In genomic region chr10:89001428-89002072, GRCh38 we compare ENCODE assay signal across 11 cellular contexts. TPM values are rescaled to one million over a fixed set of nuclear protein-coding genes. Genes with fewer than 3 reads are reported as not detected.
A peak's percentile ranks its signal among the peaks of the same experiment; 100 is the strongest.
DNase-seq lines count a peak whose midpoint lies in the region; ATAC-seq and TF ChIP-seq lines count a peak whose summit lies in the region.
"Had no signal": no experiment of that assay in that cellular context is flagged by ENCODE, and none has a peak within 500 bp of the region (broad histone marks: within the 10 kb centered on the region; RNA-seq: fewer than 3 reads in every experiment).

No MANE protein-coding gene starts in this region.

- H3K9me3 ChIP-seq in gastroesophageal sphincter = no peaks in the 10 kb centered on the region
- no peaks in the 10 kb centered on the region for H3K9me3 ChIP-seq in spleen

- 38 to 76% methylated on average over 3 to 6 of the region's 7 CpGs for whole genome bisulfite sequencing in gastroesophageal sphincter (ENCODE audit: low coverage in 1 of 2), 2 donors
- WGBS in spleen, 5 donors = 58 to 71% (median 66%) methylated on average over 7 of the region's 7 CpGs

- H3K4me3 ChIP-seq in gastroesophageal sphincter (no peak overlapping the region), spleen (peak overlapping the region in 1 of 8 donors; percentile 18), dorsolateral prefrontal cortex (peak overlapping the region in 2 of 59 donors; percentile 2 to 4)

- H3K27ac ChIP-seq in gastroesophageal sphincter (peak overlapping the region in 3 of 4 donors; percentile 21 to 70 (median 59)), spleen (peak overlapping the region in 6 of 8 donors; percentile 30 to 72 (median 70)), dorsolateral prefrontal cortex (peak overlapping the region in 15 of 59 donors; percentile 1 to 55 (median 22))

- H3K4me1 ChIP-seq in gastroesophageal sphincter (peaks cover 0 to 32% (median 10%) of the 10 kb centered on the region in 3 donors), spleen (peaks cover 11 to 72% (median 41%) of the 10 kb centered on the region in 6 donors)

- H3K27me3 ChIP-seq in gastroesophageal sphincter = no peaks in the 10 kb centered on the region
- no peaks in the 10 kb centered on the region for H3K27me3 ChIP-seq in spleen (replicated peaks in 1 of 7)
- H3K27me3 ChIP-seq in dorsolateral prefrontal cortex = no peaks in the 10 kb centered on the region

- TF ChIP-seq EP300 in gastroesophageal sphincter (IDR thresholded peaks at IDR 0.05) = no peak

- H3K36me3 Mint-ChIP-seq in activated T-helper 17 cell treated with anti-CD3 and anti-CD28 coated beads, Interleukin-2, amount 50 U/mL, for 72 hours (ENCODE audit: low read depth) = peaks cover 75% of the 10 kb centered on the region

- peak overlapping the region; percentile 89 for H3K4me3 Mint-ChIP-seq in activated T-helper 17 cell treated with anti-CD3 and anti-CD28 coated beads, Interleukin-2, amount 50 U/mL, for 72 hours

- intact Hi-C loops in spleen (cut with DNase I; ENCODE audit: low total_unique reads) = no loop called here
- intact Hi-C loops in dorsolateral prefrontal cortex (cut with DNase I) = no loop called here

- ATAC-seq in GM21717 (IDR thresholded peaks at IDR 0.05; ENCODE audit: unreplicated experiment) (peak; percentile 8), gastroesophageal sphincter (peak; percentile 28)
- ATAC-seq in activated T-helper 17 cell treated with anti-CD3 and anti-CD28 coated beads, Interleukin-2, amount 50 U/mL, for 72 hours (replicated peaks) = peak; percentile 38
- ATAC-seq: HCT116 had no signal

- no peaks in the 10 kb centered on the region for H3K27me3 Mint-ChIP-seq in activated T-helper 17 cell treated with anti-CD3 and anti-CD28 coated beads, Interleukin-2, amount 50 U/mL, for 72 hours

- no peak for DNase-seq in spleen
- no peak for DNase-seq in hippocampal formation (lab: John Stamatoyannopoulos, UW)
- DNase-seq in amygdala (lab: John Stamatoyannopoulos, UW) = no peak
- no peak for DNase-seq in dorsolateral prefrontal cortex
- DNase-seq: activated CD8-positive, alpha-beta memory T cell treated with anti-CD3 and anti-CD28 coated beads for 24 hours; erythroblast; posterior cingulate gyrus had no signal

- H3K4me1 Mint-ChIP-seq in activated T-helper 17 cell treated with anti-CD3 and anti-CD28 coated beads, Interleukin-2, amount 50 U/mL, for 72 hours = peaks cover 49% of the 10 kb centered on the region

- H3K36me3 ChIP-seq in gastroesophageal sphincter = peaks cover 0 to 21% of the 10 kb centered on the region in 2 donors
- H3K36me3 ChIP-seq in spleen = peaks cover 0 to 33% (median 3%) of the 10 kb centered on the region in 6 donors

- TF ChIP-seq POLR2A in gastroesophageal sphincter (IDR thresholded peaks at IDR 0.05) = no peak
- no peak for TF ChIP-seq POLR2A in spleen (IDR thresholded peaks at IDR 0.05)

- H3K9me3 Mint-ChIP-seq in activated T-helper 17 cell treated with anti-CD3 and anti-CD28 coated beads, Interleukin-2, amount 50 U/mL, for 72 hours = no peaks in the 10 kb centered on the region

- H3K27ac Mint-ChIP-seq in activated T-helper 17 cell treated with anti-CD3 and anti-CD28 coated beads, Interleukin-2, amount 50 U/mL, for 72 hours = peak overlapping the region; percentile 90

- TF ChIP-seq CTCF in gastroesophageal sphincter (IDR thresholded peaks at IDR 0.05) (no peak), spleen (IDR thresholded peaks at IDR 0.05 in 8 of 11, conservative IDR thresholded peaks at IDR 0.05 in 3 of 11) (no peak), dorsolateral prefrontal cortex (IDR thresholded peaks at IDR 0.05 in 54 of 56, conservative IDR thresholded peaks at IDR 0.05 in 2 of 56; ENCODE audit: low read depth in 1 of 56, partially characterized antibody in 56 of 56) (no peak)

RNA-seq across cellular contexts. Expression of gene FAS, which starts 11.0 kb away (rescaled TPM):
- 100 to 1,000 TPM; 105 to 121 TPM for total RNA-seq in activated T-helper 17 cell treated with anti-CD3 and anti-CD28 coated beads, Interleukin-2, amount 50 U/mL, for 72 hours
- total RNA-seq in gastroesophageal sphincter = 10 to 100 TPM; 15.0 to 27.5 (median 19.6) TPM
- total RNA-seq in spleen = 10 to 100 TPM; 29.9 to 50.6 (median 36.4) TPM
- 1 to 10 TPM; 7.6 to 9.7 (median 8.3) TPM for polyA plus RNA-seq in spleen
- 10 to 100 TPM in 77 of 120 experiments, 1 to 10 TPM in 43; 3.2 to 28.4 (median 12.1) TPM for total RNA-seq in dorsolateral prefrontal cortex

RNA-seq across cellular contexts. Expression of gene ACTA2, which starts 49.0 kb away (rescaled TPM):
- total RNA-seq in activated T-helper 17 cell treated with anti-CD3 and anti-CD28 coated beads, Interleukin-2, amount 50 U/mL, for 72 hours = 10 to 100 TPM; 14.6 to 29.6 TPM
- total RNA-seq in gastroesophageal sphincter = 1,000 to 10,000 TPM; 5,887 to 9,086 (median 7,887) TPM
- total RNA-seq in spleen = 1,000 to 10,000 TPM in 1 of 7 donors, 100 to 1,000 TPM in 6; 128 to 1,421 (median 242) TPM
- 100 to 1,000 TPM; 104 to 324 (median 224) TPM for polyA plus RNA-seq in spleen
- 100 to 1,000 TPM in 8 of 120 experiments, 10 to 100 TPM in 106, 1 to 10 TPM in 6; 7.4 to 523 (median 26.5) TPM for total RNA-seq in dorsolateral prefrontal cortex

Comparison
In these comparisons a context has a peak if more than half of its experiments do, and no peak if none do; other contexts are left out.
1. RNA of gene ACTA2, which starts 49.0 kb away (total RNA-seq): 5,887 to 9,086 TPM in gastroesophageal sphincter; 128 to 1,421 TPM in spleen, 14.6 to 29.6 TPM in activated T-helper 17 cell treated with anti-CD3 and anti-CD28 coated beads, Interleukin-2, amount 50 U/mL, for 72 hours and 7.4 to 523 TPM in dorsolateral prefrontal cortex; every median in the first group is over 4 times any median in the second.
2. Peak in every context shown above with its lines, with median percentiles within 50 percentile points of each other: ATAC-seq.